14 cellular contexts compared by ENCODE assay signal in the genomic region with DNA sequence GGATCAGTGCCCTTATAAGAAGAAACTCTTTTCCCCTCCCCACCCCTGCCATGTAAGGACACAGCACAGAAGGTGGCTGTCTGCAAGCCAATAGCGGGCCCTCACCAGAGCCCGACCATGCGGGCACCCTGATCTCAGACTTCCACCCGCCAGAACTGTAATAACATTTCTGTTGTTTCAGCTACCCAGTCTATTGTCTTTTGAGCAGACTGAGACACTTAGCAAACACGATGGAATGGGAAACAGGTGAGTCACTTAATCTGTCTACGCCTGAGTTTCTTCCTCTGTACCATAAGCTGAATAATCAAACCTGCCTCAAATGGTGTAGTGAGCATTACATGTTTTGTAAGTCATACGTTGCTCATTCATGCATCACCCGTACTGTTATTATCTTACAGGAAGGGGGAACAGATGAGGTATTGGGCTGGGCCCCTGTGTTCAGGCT. TPM values are rescaled to one million over a fixed set of nuclear protein-coding genes. Genes with fewer than 3 reads are reported as not detected.
A peak's percentile ranks its signal among the peaks of the same experiment; 100 is the strongest.
DNase-seq lines count a peak whose midpoint lies in the region; ATAC-seq and TF ChIP-seq lines count a peak whose summit lies in the region.
"Had no signal": no experiment of that assay in that cellular context is flagged by ENCODE, and none has a peak within 500 bp of the region (broad histone marks: within the 10 kb centered on the region; RNA-seq: fewer than 3 reads in every experiment).

No MANE protein-coding gene starts in this region.

- TF ChIP-seq CTCF in type B pancreatic cell (conservative IDR thresholded peaks at IDR 0.05) (no peak), hepatocyte (IDR thresholded peaks at IDR 0.05; ENCODE audit: poor library complexity) (no peak), left lung (IDR thresholded peaks at IDR 0.05) (no peak)

- H3K27me3 ChIP-seq in hepatocyte (no peaks in the 10 kb centered on the region), left lung (no peaks in the 10 kb centered on the region)
- H3K27me3 ChIP-seq: testis had no signal

- H3K9me3 ChIP-seq in hepatocyte (ENCODE audit: low read depth) (no peaks in the 10 kb centered on the region), left lung (no peaks in the 10 kb centered on the region)
- H3K9me3 ChIP-seq: testis had no signal

- H3K36me3 Mint-ChIP-seq in activated CD4-positive, alpha-beta memory T cell treated with anti-CD3 and anti-CD28 coated beads, Interleukin-2, amount 10 ng/mL, durations not matched to agents 7 days and 5 days (ENCODE audit: low read depth) = no peaks in the 10 kb centered on the region
- H3K36me3 Mint-ChIP-seq in type B pancreatic cell = no peaks in the 10 kb centered on the region

- H3K4me1 ChIP-seq in hepatocyte (ENCODE audit: insufficient read depth) = no peaks in the 10 kb centered on the region
- H3K4me1 ChIP-seq in left lung = no peaks in the 10 kb centered on the region

- peaks cover 9% of the 10 kb centered on the region for H3K27me3 Mint-ChIP-seq in activated CD4-positive, alpha-beta memory T cell treated with anti-CD3 and anti-CD28 coated beads, Interleukin-2, amount 10 ng/mL, durations not matched to agents 7 days and 5 days
- H3K27me3 Mint-ChIP-seq in type B pancreatic cell = peaks cover 9% of the 10 kb centered on the region

- no peaks in the 10 kb centered on the region for H3K9me3 Mint-ChIP-seq in activated CD4-positive, alpha-beta memory T cell treated with anti-CD3 and anti-CD28 coated beads, Interleukin-2, amount 10 ng/mL, durations not matched to agents 7 days and 5 days
- no peaks in the 10 kb centered on the region for H3K9me3 Mint-ChIP-seq in type B pancreatic cell

- no peak overlapping the region for H3K4me2 ChIP-seq in hepatocyte

- DNase-seq in Daoy (ENCODE audit: low read depth) = peak; percentile 86
- DNase-seq in NCI-H1417 (lab: John Stamatoyannopoulos, UW) = peak in 2 of 3 experiments; percentile 50 to 79
- DNase-seq in activated CD4-positive, alpha-beta memory T cell treated with anti-CD3 and anti-CD28 coated beads, Interleukin-2, amount 10 ng/mL, durations not matched to agents 7 days and 5 days = peak; percentile 6
- peak; percentile 84 for DNase-seq in kidney glomerular epithelial cell (lab: John Stamatoyannopoulos, UW)
- no peak for DNase-seq in type B pancreatic cell (ENCODE audit: extremely low spot score, unreplicated experiment)
- DNase-seq in nucleus accumbens (lab: John Stamatoyannopoulos, UW) = no peak
- DNase-seq in hepatocyte (ENCODE audit: low spot score) = no peak
- no peak for DNase-seq in left lung
- DNase-seq: activated T-cell treated with anti-CD3 and anti-CD28 coated beads, Interleukin-2, amount 50 U/mL, for 48 hours; hippocampal formation; NCI-H524 treated with DMSO at 0.1 percent for 48 hours; testis had no signal

- H3K79me2 ChIP-seq in hepatocyte = no peaks in the 10 kb centered on the region

- H3K36me3 ChIP-seq in hepatocyte (replicated peaks; ENCODE audit: insufficient read depth, low read depth) (no peaks in the 10 kb centered on the region), left lung (no peaks in the 10 kb centered on the region)

- POLR2A ChIA-PET in activated CD4-positive, alpha-beta memory T cell treated with anti-CD3 and anti-CD28 coated beads, Interleukin-2, amount 10 ng/mL, durations not matched to agents 7 days and 5 days (lab: Charles Lee) = no interaction called here

- no peak overlapping the region for H2AFZ ChIP-seq in hepatocyte

- no peak for ATAC-seq in left lung

- 73% methylated on average over 8 of the region's 8 CpGs for whole genome bisulfite sequencing in hepatocyte (ENCODE audit: low lambda C conversion rate, missing lambda C conversion rate)

- H3K27ac Mint-ChIP-seq in activated CD4-positive, alpha-beta memory T cell treated with anti-CD3 and anti-CD28 coated beads, Interleukin-2, amount 10 ng/mL, durations not matched to agents 7 days and 5 days = no peak overlapping the region
- H3K27ac Mint-ChIP-seq in type B pancreatic cell = no peak overlapping the region

- no peak overlapping the region for H3K4me3 Mint-ChIP-seq in activated CD4-positive, alpha-beta memory T cell treated with anti-CD3 and anti-CD28 coated beads, Interleukin-2, amount 10 ng/mL, durations not matched to agents 7 days and 5 days
- no peak overlapping the region for H3K4me3 Mint-ChIP-seq in type B pancreatic cell

- no peaks in the 10 kb centered on the region for H4K20me1 ChIP-seq in hepatocyte (ENCODE audit: insufficient read depth, poor library complexity, severe bottlenecking)

- H3K4me1 Mint-ChIP-seq in activated CD4-positive, alpha-beta memory T cell treated with anti-CD3 and anti-CD28 coated beads, Interleukin-2, amount 10 ng/mL, durations not matched to agents 7 days and 5 days = no peaks in the 10 kb centered on the region
- peaks cover 6% of the 10 kb centered on the region for H3K4me1 Mint-ChIP-seq in type B pancreatic cell (ENCODE audit: unreplicated experiment)

- CTCF ChIA-PET in activated CD4-positive, alpha-beta memory T cell treated with anti-CD3 and anti-CD28 coated beads, Interleukin-2, amount 10 ng/mL, durations not matched to agents 7 days and 5 days (lab: Charles Lee) = no interaction called here

- no peaks in the 10 kb centered on the region for H3K9me2 ChIP-seq in hepatocyte (replicated peaks; ENCODE audit: insufficient read depth)

- H3K4me3 ChIP-seq in hepatocyte = no peak overlapping the region
- no peak overlapping the region for H3K4me3 ChIP-seq in left lung
- H3K4me3 ChIP-seq: testis had no signal

- intact Hi-C loops in left lung (cut with DNase I) = no loop called here

- H3K27ac ChIP-seq in hepatocyte (no peak overlapping the region), left lung (no peak overlapping the region)
- H3K27ac ChIP-seq: testis had no signal

RNA-seq across cellular contexts. Expression of a gene that starts 58.2 kb away (rescaled TPM):
- total RNA-seq in Daoy (2014; rRNA removed; shearing (Covaris generic)) = not detected in 2 replicates
- total RNA-seq in activated CD4-positive, alpha-beta memory T cell treated with anti-CD3 and anti-CD28 coated beads, Interleukin-2, amount 10 ng/mL, durations not matched to agents 7 days and 5 days = not detected
- not detected in 2 replicates for total RNA-seq in type B pancreatic cell (ENCODE audit: low replicate concordance)
- not detected in 2 replicates for total RNA-seq in hepatocyte
- not detected in 2 replicates for polyA plus RNA-seq in hepatocyte
- total RNA-seq in left lung = not detected
- total RNA-seq: cerebellum, myocyte had no signal

Comparison
In these comparisons a context has a peak if more than half of its experiments do, and no peak if none do; other contexts are left out.
1. DNase-seq: peak in Daoy (single experiment), NCI-H1417 (2 of 3), activated CD4-positive, alpha-beta memory T cell treated with anti-CD3 and anti-CD28 coated beads, Interleukin-2, amount 10 ng/mL, durations not matched to agents 7 days and 5 days (single experiment) and kidney glomerular epithelial cell (single experiment); none in type B pancreatic cell (single experiment), nucleus accumbens (0 of 56), hepatocyte (single experiment) and left lung (0 of 2).